ENCODE assay signal across 11 cellular contexts in the genomic region with DNA sequence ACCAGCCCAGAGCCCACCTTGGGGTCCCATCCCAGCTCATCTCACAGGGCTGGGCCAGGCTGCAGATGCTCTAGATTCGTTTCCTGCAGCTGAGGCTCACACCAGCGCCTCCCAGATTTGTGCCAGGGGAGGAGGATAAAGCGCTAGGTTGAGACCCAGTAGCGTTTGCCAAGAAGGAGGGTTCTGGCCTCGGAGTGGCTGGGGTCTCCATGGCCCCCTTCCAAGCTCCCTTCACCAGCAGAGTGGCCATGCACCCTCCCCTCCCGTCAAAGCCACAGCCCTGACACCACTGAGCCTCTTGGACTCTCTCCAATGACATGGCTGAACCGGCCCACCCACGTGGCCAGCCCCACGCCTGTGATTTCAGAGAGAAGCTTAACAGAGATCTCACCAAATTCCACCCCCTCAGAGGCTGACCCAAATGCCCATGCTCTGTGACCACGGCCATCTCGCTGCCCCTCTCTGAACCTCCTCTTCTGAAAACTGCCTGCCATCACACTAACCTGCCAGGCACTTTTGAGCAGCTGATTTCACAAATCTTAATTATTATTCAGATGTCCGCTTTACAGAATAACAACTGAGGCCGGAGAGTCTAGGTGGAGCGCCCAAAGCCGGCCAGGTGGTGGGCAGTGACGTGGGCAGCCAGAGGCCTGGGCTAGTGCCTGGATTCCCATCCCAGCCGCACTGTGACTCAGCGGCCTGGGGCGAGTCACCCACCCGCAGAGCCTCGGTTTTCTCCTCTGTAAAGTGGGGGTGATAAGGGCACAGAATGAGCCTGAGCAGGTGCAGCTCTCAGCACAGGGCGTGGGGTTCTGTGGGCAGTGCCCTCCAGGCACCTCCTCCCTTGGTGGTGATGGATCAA.
DNase-seq lines count a peak whose midpoint lies in the region; ATAC-seq and TF ChIP-seq lines count a peak whose summit lies in the region.
"Had no signal": no experiment of that assay in that cellular context is flagged by ENCODE, and none has a peak within 500 bp of the region (broad histone marks: within the 10 kb centered on the region; RNA-seq: fewer than 3 reads in every experiment).

No MANE protein-coding gene starts in this region.

- no peak overlapping the region for H3K4ac ChIP-seq in trophoblast cell (ENCODE audit: low read depth, low read length)

- no peaks in the 10 kb centered on the region for H3K36me3 Mint-ChIP-seq in CD8-positive, alpha-beta memory T cell
- H3K36me3 Mint-ChIP-seq in activated CD8-positive, alpha-beta memory T cell treated with anti-CD3 and anti-CD28 coated beads, Interleukin-2, amount 10 ng/mL, durations not matched to agents 7 days and 5 days: no peaks in the 10 kb centered on the region
- H3K36me3 Mint-ChIP-seq: natural killer cell treated with Interleukin-12 subunit alpha and Interleukin-12 subunit beta and Interleukin-15 and Interleukin-18, amount 100 ng/mL, for 72 hours had no signal

- H3K9me3 Mint-ChIP-seq in CD8-positive, alpha-beta memory T cell: no peaks in the 10 kb centered on the region
- H3K9me3 Mint-ChIP-seq in activated CD8-positive, alpha-beta memory T cell treated with anti-CD3 and anti-CD28 coated beads, Interleukin-2, amount 10 ng/mL, durations not matched to agents 7 days and 5 days (ENCODE audit: low read depth): no peaks in the 10 kb centered on the region
- H3K9me3 Mint-ChIP-seq: natural killer cell treated with Interleukin-12 subunit alpha and Interleukin-12 subunit beta and Interleukin-15 and Interleukin-18, amount 100 ng/mL, for 72 hours had no signal

- H3K9me3 ChIP-seq in CD8-positive, alpha-beta memory T cell (ENCODE audit: low read length): no peaks in the 10 kb centered on the region
- H3K9me3 ChIP-seq in Panc1 (ENCODE audit: control insufficient read depth, insufficient read depth, low read depth, low read length): no peaks in the 10 kb centered on the region
- H3K9me3 ChIP-seq in trophoblast cell (ENCODE audit: insufficient read depth, low read depth, low read length): peaks cover 5% of the 10 kb centered on the region

- WGBS in trophoblast cell (ENCODE audit: extremely low coverage, insufficient coverage, insufficient read length): no CpG with 5 or more reads among the region's 22 CpGs

- no peak overlapping the region for H2AFZ ChIP-seq in trophoblast cell (ENCODE audit: insufficient read depth, low read length, poor library complexity)

- H4K12ac ChIP-seq in trophoblast cell (ENCODE audit: low read depth, low read length): no peak overlapping the region

- no peak overlapping the region for H3K27ac ChIP-seq in CD8-positive, alpha-beta memory T cell (ENCODE audit: low read depth, low read length)
- H3K27ac ChIP-seq in Panc1 (ENCODE audit: low read length): peak overlapping the region; percentile 67
- H3K27ac ChIP-seq in trophoblast cell (ENCODE audit: low read depth, low read length): no peak overlapping the region

- DNase-seq in CD8-positive, alpha-beta memory T cell: no peak
- DNase-seq in Panc1 (ENCODE audit: low read depth, low spot score) (no peak), trophoblast cell (peak; percentile 85), NOMO-1 (lab: John Stamatoyannopoulos, UW; ENCODE audit: unreplicated experiment in 2 of 2) (no peak)
- no peak for DNase-seq in activated CD8-positive, alpha-beta memory T cell treated with anti-CD3 and anti-CD28 coated beads, Interleukin-2, amount 10 ng/mL, durations not matched to agents 7 days and 5 days
- DNase-seq: activated effector memory CD4-positive, alpha-beta T cell treated with anti-CD3 and anti-CD28 coated beads, Interleukin-2, amount 50 U/mL, for 16 hours; stimulated activated CD4-positive, alpha-beta T cell treated with anti-CD3 and anti-CD28 coated beads, Interleukin-4, amount 100 ng/mL, for 24 hours had no signal

- in situ Hi-C loops in Panc1 (cut with HindIII; ENCODE audit: low pct_unique_long_range_greater_than_20kb, low sequenced_read_pairs): no loop called here

- H3K14ac ChIP-seq in trophoblast cell (ENCODE audit: low read length): peak overlapping the region; percentile 12

- H2BK5ac ChIP-seq in trophoblast cell (ENCODE audit: low read depth, low read length, poor library complexity): no peak overlapping the region

- TF ChIP-seq CTCF in Panc1 (IDR thresholded peaks at IDR 0.05): no peak

- H4K91ac ChIP-seq in trophoblast cell (ENCODE audit: low read depth, low read length): peak overlapping the region; percentile 30

- BruUV-seq in Panc1 (replicated peaks; lab: Mats Ljungman, UMichigan): no TSS peak

- H3K4me3 ChIP-seq in CD8-positive, alpha-beta memory T cell (ENCODE audit: low read length): no peak overlapping the region
- H3K4me3 ChIP-seq in Panc1 (ENCODE audit: low read depth in 2 of 2, low read length in 2 of 2) (no peak overlapping the region), trophoblast cell (ENCODE audit: low read depth, low read length) (no peak overlapping the region)

- peaks cover 4 to 19% (median 7%) of the 10 kb centered on the region in 3 donors for H3K4me1 Mint-ChIP-seq in CD8-positive, alpha-beta memory T cell
- H3K4me1 Mint-ChIP-seq in activated CD8-positive, alpha-beta memory T cell treated with anti-CD3 and anti-CD28 coated beads, Interleukin-2, amount 10 ng/mL, durations not matched to agents 7 days and 5 days: peaks cover 7% of the 10 kb centered on the region

- H3K4me3 Mint-ChIP-seq in CD8-positive, alpha-beta memory T cell: peak overlapping the region in 2 of 7 donors; percentile 5 to 38
- no peak overlapping the region for H3K4me3 Mint-ChIP-seq in activated CD8-positive, alpha-beta memory T cell treated with anti-CD3 and anti-CD28 coated beads, Interleukin-2, amount 10 ng/mL, durations not matched to agents 7 days and 5 days
- H3K4me3 Mint-ChIP-seq: natural killer cell treated with Interleukin-12 subunit alpha and Interleukin-12 subunit beta and Interleukin-15 and Interleukin-18, amount 100 ng/mL, for 72 hours had no signal

- H3K79me1 ChIP-seq in trophoblast cell (ENCODE audit: low read length): peaks cover 34% of the 10 kb centered on the region

- peak overlapping the region; percentile 58 for H2BK12ac ChIP-seq in trophoblast cell (ENCODE audit: low read length)

- intact Hi-C loops in Panc1 (cut with micrococcal nuclease; ENCODE audit: unreplicated experiment): no loop called here

- H3K23ac ChIP-seq in trophoblast cell (ENCODE audit: low read length): no peak overlapping the region

- H3K36me3 ChIP-seq in CD8-positive, alpha-beta memory T cell (ENCODE audit: insufficient read depth, low read length): no peaks in the 10 kb centered on the region
- no peaks in the 10 kb centered on the region for H3K36me3 ChIP-seq in Panc1 (ENCODE audit: control insufficient read depth, insufficient read depth, low read length)
- no peaks in the 10 kb centered on the region for H3K36me3 ChIP-seq in trophoblast cell (ENCODE audit: control insufficient read depth in 1 of 2, insufficient read depth in 2 of 2, low read length in 2 of 2)

- no peak overlapping the region for H3K9ac ChIP-seq in trophoblast cell (ENCODE audit: low read length)

- CTCF ChIA-PET in CD8-positive, alpha-beta memory T cell (lab: Charles Lee): interaction anchor here (0.9 kb wide), 1 partner anchor 287 kb away, joined by 3 read pairs; a partner anchor contains a TSS
- CTCF ChIA-PET in Panc1 (lab: Charles Lee): no interaction called here
- CTCF ChIA-PET in activated CD8-positive, alpha-beta memory T cell treated with anti-CD3 and anti-CD28 coated beads, Interleukin-2, amount 10 ng/mL, durations not matched to agents 7 days and 5 days (lab: Charles Lee): interaction anchor here (0.6 kb wide), 1 partner anchor 273 kb away, joined by 3 read pairs; no protein-coding TSS in a partner anchor

- H3K4me1 ChIP-seq in CD8-positive, alpha-beta memory T cell (ENCODE audit: insufficient read depth, low read length): peaks cover 8% of the 10 kb centered on the region
- H3K4me1 ChIP-seq in Panc1 (ENCODE audit: control insufficient read depth, insufficient read depth, low read length): peaks cover 55% of the 10 kb centered on the region
- H3K4me1 ChIP-seq in trophoblast cell (ENCODE audit: control insufficient read depth in 1 of 2, insufficient read depth in 2 of 2, low read length in 2 of 2): peaks cover 37 to 39% of the 10 kb centered on the region in 2 experiments

- POLR2A ChIA-PET in CD8-positive, alpha-beta memory T cell (lab: Charles Lee): no interaction called here
- POLR2A ChIA-PET in Panc1 (lab: Charles Lee): interaction anchor here (0.6 kb wide), 1 partner anchor 100 kb away, joined by 13 read pairs; no protein-coding TSS in a partner anchor

- peak overlapping the region; percentile 12 for H2BK120ac ChIP-seq in trophoblast cell (ENCODE audit: insufficient read depth, low read length, poor library complexity)

- H4K8ac ChIP-seq in trophoblast cell (ENCODE audit: low read depth, low read length): no peak overlapping the region

- no peaks in the 10 kb centered on the region for H3K27me3 ChIP-seq in CD8-positive, alpha-beta memory T cell (ENCODE audit: insufficient read depth, low read length, poor library complexity, severe bottlenecking)
- no peaks in the 10 kb centered on the region for H3K27me3 ChIP-seq in Panc1 (ENCODE audit: control insufficient read depth, insufficient read depth, low read length)
- H3K27me3 ChIP-seq in trophoblast cell (ENCODE audit: insufficient read depth, low read length): no peaks in the 10 kb centered on the region

- no peak for ATAC-seq in Panc1
- ATAC-seq in esophagus mucosa: peak; percentile 13
- ATAC-seq in HG02642 (IDR thresholded peaks at IDR 0.05; ENCODE audit: poor library complexity, unreplicated experiment): no peak
- no peak for ATAC-seq in activated CD8-positive, alpha-beta memory T cell treated with anti-CD3 and anti-CD28 coated beads, Interleukin-2, amount 10 ng/mL, durations not matched to agents 7 days and 5 days
- no peak for ATAC-seq in GM21423 (IDR thresholded peaks at IDR 0.05; ENCODE audit: unreplicated experiment)
- ATAC-seq: natural killer cell treated with Interleukin-12 subunit alpha and Interleukin-12 subunit beta and Interleukin-15 and Interleukin-18, amount 100 ng/mL, for 72 hours had no signal

- peak overlapping the region; percentile 44 for H2AK5ac ChIP-seq in trophoblast cell (ENCODE audit: low read length)

- H3K18ac ChIP-seq in trophoblast cell (ENCODE audit: low read length): no peak overlapping the region

- H3K4me2 ChIP-seq in trophoblast cell (ENCODE audit: low read length): no peak overlapping the region

- H3K79me2 ChIP-seq in trophoblast cell (ENCODE audit: control insufficient read depth, insufficient read depth, low read length, poor library complexity): peaks cover 4% of the 10 kb centered on the region

- peak overlapping the region in 6 of 8 donors; percentile 36 to 85 (median 60) for H3K27ac Mint-ChIP-seq in CD8-positive, alpha-beta memory T cell
- H3K27ac Mint-ChIP-seq in activated CD8-positive, alpha-beta memory T cell treated with anti-CD3 and anti-CD28 coated beads, Interleukin-2, amount 10 ng/mL, durations not matched to agents 7 days and 5 days: no peak overlapping the region
- H3K27ac Mint-ChIP-seq: natural killer cell treated with Interleukin-12 subunit alpha and Interleukin-12 subunit beta and Interleukin-15 and Interleukin-18, amount 100 ng/mL, for 72 hours had no signal

- no peaks in the 10 kb centered on the region for H3K27me3 Mint-ChIP-seq in CD8-positive, alpha-beta memory T cell
- H3K27me3 Mint-ChIP-seq in activated CD8-positive, alpha-beta memory T cell treated with anti-CD3 and anti-CD28 coated beads, Interleukin-2, amount 10 ng/mL, durations not matched to agents 7 days and 5 days: no peaks in the 10 kb centered on the region

Comparison
In these comparisons a context has a peak if more than half of its experiments do, and no peak if none do; other contexts are left out.
1. DNase-seq: peak in trophoblast cell (2 of 2); none in CD8-positive, alpha-beta memory T cell (0 of 5), Panc1 (single experiment), NOMO-1 (0 of 2) and activated CD8-positive, alpha-beta memory T cell treated with anti-CD3 and anti-CD28 coated beads, Interleukin-2, amount 10 ng/mL, durations not matched to agents 7 days and 5 days (single experiment).